10 cellular contexts compared by ENCODE assay signal in genomic region chr3:170585937-170586310, GRCh38. TPM values are rescaled to one million over a fixed set of nuclear protein-coding genes. Genes with fewer than 3 reads are reported as not detected.
DNase-seq lines count a peak whose midpoint lies in the region; ATAC-seq and TF ChIP-seq lines count a peak whose summit lies in the region.
"Had no signal": no experiment of that assay in that cellular context is flagged by ENCODE, and none has a peak within 500 bp of the region (broad histone marks: within the 10 kb centered on the region; RNA-seq: fewer than 3 reads in every experiment).

Gene SLC7A14, minus strand, starts transcription at chr3:170586075. Its CDS starts 59,139 bp downstream, at chr3:170526936.

- H3K4me3 ChIP-seq in esophagus muscularis mucosa (peak within 1 kb of the TSS in 3 of 4 donors; percentile 12 to 32 (median 20)), neural cell (ENCODE audit: low read length) (peak within 1 kb of the TSS; percentile 83), sigmoid colon (peak within 1 kb of the TSS in 2 of 4 donors; percentile 9 to 21)

- 7% methylated on average over 3 of the region's 12 CpGs for WGBS in esophagus muscularis mucosa
- WGBS in sigmoid colon, 2 donors: 13 to 25% methylated on average over 12 of the region's 12 CpGs

- no peaks in the 10 kb centered on the region for H3K36me3 ChIP-seq in ES-I3 (ENCODE audit: insufficient read depth, low read length)
- H3K36me3 ChIP-seq in esophagus muscularis mucosa: no peaks in the 10 kb centered on the region
- no peaks in the 10 kb centered on the region for H3K36me3 ChIP-seq in neural cell (ENCODE audit: insufficient read depth, low read length)
- no peaks in the 10 kb centered on the region for H3K36me3 ChIP-seq in sigmoid colon

- H3K9me3 ChIP-seq in ES-I3 (ENCODE audit: control insufficient read depth, insufficient read depth, low read length): no peaks in the 10 kb centered on the region
- no peaks in the 10 kb centered on the region for H3K9me3 ChIP-seq in esophagus muscularis mucosa
- H3K9me3 ChIP-seq in neural cell (ENCODE audit: low read length): no peaks in the 10 kb centered on the region
- H3K9me3 ChIP-seq in sigmoid colon: no peaks in the 10 kb centered on the region

- H3K79me2 ChIP-seq in neural cell (replicated peaks; ENCODE audit: insufficient read depth, low read length): no peaks in the 10 kb centered on the region

- intact Hi-C loops in esophagus muscularis mucosa (cut with DNase I) (no loop called here), sigmoid colon (cut with DNase I) (no loop called here)

- H3K27me3 ChIP-seq in esophagus muscularis mucosa (peaks cover 0 to 48% (median 16%) of the 10 kb centered on the region in 4 donors), neural cell (ENCODE audit: insufficient read depth, low read depth, low read length) (peaks cover 62% of the 10 kb centered on the region), sigmoid colon (peaks cover 19 to 44% (median 30%) of the 10 kb centered on the region in 3 donors)

- no peak for TF ChIP-seq RAD21 in neural cell (conservative IDR thresholded peaks at IDR 0.05)

- TF ChIP-seq EP300 in esophagus muscularis mucosa (IDR thresholded peaks at IDR 0.05) (no peak), neural cell (conservative IDR thresholded peaks at IDR 0.05; ENCODE audit: poor library complexity, severe bottlenecking) (no peak), sigmoid colon (IDR thresholded peaks at IDR 0.05) (no peak)

- H3K9me2 ChIP-seq in neural cell (ENCODE audit: insufficient read depth, low read length): no peaks in the 10 kb centered on the region

- H3K4me2 ChIP-seq in neural cell (ENCODE audit: low read length): peak within 1 kb of the TSS; percentile 87

- H3K27ac ChIP-seq in esophagus muscularis mucosa (replicated peaks in 1 of 4) (no peak within 1 kb of the TSS), neural cell (ENCODE audit: low read length) (no peak within 1 kb of the TSS), sigmoid colon (no peak within 1 kb of the TSS)

- peak within 1 kb of the TSS; percentile 34 for H2AFZ ChIP-seq in neural cell (ENCODE audit: low read depth, low read length)

- H3F3A ChIP-seq in neural cell (ENCODE audit: insufficient read depth, low read length, poor library complexity, severe bottlenecking): no peaks in the 10 kb centered on the region

- ATAC-seq in GM21723 (IDR thresholded peaks at IDR 0.05; ENCODE audit: unreplicated experiment): no peak

- H3K4me1 ChIP-seq in ES-I3 (ENCODE audit: insufficient read depth, low read length) (no peaks in the 10 kb centered on the region), esophagus muscularis mucosa (peaks cover 9 to 14% (median 13%) of the 10 kb centered on the region in 4 donors), sigmoid colon (peaks cover 0 to 13% (median 10%) of the 10 kb centered on the region in 4 donors)

- TF ChIP-seq CTCF in esophagus muscularis mucosa (IDR thresholded peaks at IDR 0.05) (no peak), neural cell (IDR thresholded peaks at IDR 0.05; ENCODE audit: poor library complexity, severe bottlenecking) (no peak), sigmoid colon (IDR thresholded peaks at IDR 0.05) (no peak)

- peak; percentile 84 for DNase-seq in NCI-H2171 treated with DMSO at 0.1 percent for 48 hours (lab: John Stamatoyannopoulos, UW)
- no peak for DNase-seq in esophagus muscularis mucosa (ENCODE audit: extremely low spot score)
- DNase-seq in HT-29 (ENCODE audit: low spot score): no peak
- DNase-seq in sigmoid colon: no peak
- no peak for DNase-seq in SKM-1 (lab: John Stamatoyannopoulos, UW; ENCODE audit: unreplicated experiment)
- DNase-seq: activated T-cell treated with anti-CD3 and anti-CD28 coated beads for 4 hours, left cardiac atrium had no signal

- TF ChIP-seq POLR2A in esophagus muscularis mucosa (IDR thresholded peaks at IDR 0.05; ENCODE audit: low read depth) (no peak), sigmoid colon (IDR thresholded peaks at IDR 0.05) (no peak)

- peak within 1 kb of the TSS; percentile 56; the same call in 1 of the 2 replicates for H3K9ac ChIP-seq in ES-I3 (ENCODE audit: low read depth, low read length)
- H3K9ac ChIP-seq in neural cell (ENCODE audit: low read length): peak within 1 kb of the TSS; percentile 76

- H4K20me1 ChIP-seq in neural cell (ENCODE audit: insufficient read depth): no peaks in the 10 kb centered on the region

TF ChIP-seq in neural cell, 6 proteins besides CTCF, POLR2A, EP300 and RAD21:
- TF ChIP-seq SMC3 (conservative IDR thresholded peaks at IDR 0.05; ENCODE audit: poor library complexity) (no peak), EZH2 (IDR thresholded peaks at IDR 0.05; ENCODE audit: borderline replicate concordance, insufficient read depth, low read length, poor library complexity, severe bottlenecking) (no peak), POLR2AphosphoS5 (IDR thresholded peaks at IDR 0.05) (peak; percentile 40), TAF1 (IDR thresholded peaks at IDR 0.05; ENCODE audit: low read depth) (peak; percentile 16), MXI1 (conservative IDR thresholded peaks at IDR 0.05; ENCODE audit: poor library complexity, severe bottlenecking) (no peak)

RNA-seq across cellular contexts. Expression of gene SLC7A14, which starts in this region (rescaled TPM):
- total RNA-seq in esophagus muscularis mucosa (1 to 10 TPM in 1 of 4 donors, under 1 TPM in 3; 0.42 to 1.3 (median 0.58) TPM), sigmoid colon (1 to 10 TPM in 3 of 4 donors, under 1 TPM in 1; 0.82 to 3.9 (median 2.9) TPM)
- polyA plus RNA-seq in neural cell (4.9 and 5.1 TPM in 2 replicates), sigmoid colon (under 1 TPM in 1 of 3 donors, not detected in 2; 0.79 TPM)
- 12.9 and 14.5 TPM in 2 replicates for polyA minus RNA-seq in neural cell
- total RNA-seq in HT-29 (2014; rRNA removed; shearing (Covaris generic)): not detected in 2 replicates
